In genomic region chr1:115975569-115976061, GRCh38 we compare ENCODE assay signal across 9 cellular contexts. TPM values are rescaled to one million over a fixed set of nuclear protein-coding genes. Genes with fewer than 3 reads are reported as not detected.
A peak's percentile ranks its signal among the peaks of the same experiment; 100 is the strongest.
DNase-seq lines count a peak whose midpoint lies in the region; TF ChIP-seq lines count a peak whose summit lies in the region.
"Had no signal": no experiment of that assay in that cellular context is flagged by ENCODE, and none has a peak within 500 bp of the region (broad histone marks: within the 10 kb centered on the region; RNA-seq: fewer than 3 reads in every experiment).

No MANE protein-coding gene starts in this region.

- peaks cover 64% of the 10 kb centered on the region for H3K27me3 Mint-ChIP-seq in T-helper 2 cell treated with Interferon-gamma antibody and Interleukin-4, amounts not matched to agents 5 μg/mL and 100 μg/mL, for 36 hours (ENCODE audit: low read depth)

- H3K4me1 Mint-ChIP-seq in T-helper 2 cell treated with Interferon-gamma antibody and Interleukin-4, amounts not matched to agents 5 μg/mL and 100 μg/mL, for 36 hours (ENCODE audit: low read depth), result peaks cover 7% of the 10 kb centered on the region

- H3K4me3 Mint-ChIP-seq in T-helper 2 cell treated with Interferon-gamma antibody and Interleukin-4, amounts not matched to agents 5 μg/mL and 100 μg/mL, for 36 hours, result peak overlapping the region; percentile 91

- H3K27me3 ChIP-seq in adipocyte (replicated peaks; ENCODE audit: control insufficient read depth, insufficient read depth, low read length), result no peaks in the 10 kb centered on the region
- no peaks in the 10 kb centered on the region for H3K27me3 ChIP-seq in kidney epithelial cell (ENCODE audit: control insufficient read depth, insufficient read depth, low read length)
- no peaks in the 10 kb centered on the region for H3K27me3 ChIP-seq in suprapubic skin

- no peak for TF ChIP-seq POLR2A in suprapubic skin (IDR thresholded peaks at IDR 0.05)

- 38% methylated on average over 11 of the region's 11 CpGs for WGBS in suprapubic skin

- peak overlapping the region; percentile 83 for H3K9ac ChIP-seq in adipocyte (ENCODE audit: low read length)

- TF ChIP-seq EP300 in suprapubic skin (IDR thresholded peaks at IDR 0.05), result no peak

- no peaks in the 10 kb centered on the region for H3K9me3 Mint-ChIP-seq in T-helper 2 cell treated with Interferon-gamma antibody and Interleukin-4, amounts not matched to agents 5 μg/mL and 100 μg/mL, for 36 hours

- peak overlapping the region; percentile 87 for H3K4me3 ChIP-seq in adipocyte (ENCODE audit: low read length)
- H3K4me3 ChIP-seq in kidney epithelial cell (ENCODE audit: low read depth, low read length), result peak overlapping the region; percentile 58
- peak overlapping the region; percentile 80 for H3K4me3 ChIP-seq in suprapubic skin

- H3K36me3 ChIP-seq in adipocyte (ENCODE audit: control insufficient read depth, insufficient read depth, low read length, severe bottlenecking) (no peaks in the 10 kb centered on the region), kidney epithelial cell (ENCODE audit: control insufficient read depth, insufficient read depth, low read length) (no peaks in the 10 kb centered on the region), suprapubic skin (no peaks in the 10 kb centered on the region)

- peaks cover 15% of the 10 kb centered on the region for H3K4me1 ChIP-seq in adipocyte (ENCODE audit: control insufficient read depth, insufficient read depth, low read length)
- peaks cover 14% of the 10 kb centered on the region for H3K4me1 ChIP-seq in suprapubic skin

- H3K27ac Mint-ChIP-seq in T-helper 2 cell treated with Interferon-gamma antibody and Interleukin-4, amounts not matched to agents 5 μg/mL and 100 μg/mL, for 36 hours, result peak overlapping the region; percentile 69

- DNase-seq in T-helper 2 cell treated with Interferon-gamma antibody and Interleukin-4, amounts not matched to agents 5 μg/mL and 100 μg/mL, for 36 hours (ENCODE audit: low spot score), result no peak
- DNase-seq in T-helper 2 cell (no peak), adipocyte (ENCODE audit: low read depth) (no peak), kidney epithelial cell (ENCODE audit: low read depth) (no peak), suprapubic skin (ENCODE audit: low spot score in 2 of 2) (no peak), glomerular visceral epithelial cell (ENCODE audit: extremely low spot score) (no peak), NCI-H146 (lab: John Stamatoyannopoulos, UW) (no peak), NOMO-1 treated with DMSO at 0.1 percent for 48 hours (lab: John Stamatoyannopoulos, UW; ENCODE audit: unreplicated experiment) (no peak)
- DNase-seq: cerebellar nuclear complex had no signal

- TF ChIP-seq CTCF in kidney epithelial cell (IDR thresholded peaks at IDR 0.05; ENCODE audit: insufficient read depth, low read length, poor library complexity, severe bottlenecking) (no peak), suprapubic skin (IDR thresholded peaks at IDR 0.05) (no peak)

- peak overlapping the region; percentile 90 for H3K27ac ChIP-seq in suprapubic skin

- H3K9me3 ChIP-seq in adipocyte (ENCODE audit: control insufficient read depth, low read length), result no peaks in the 10 kb centered on the region
- H3K9me3 ChIP-seq in suprapubic skin, result no peaks in the 10 kb centered on the region

- no peaks in the 10 kb centered on the region for H3K36me3 Mint-ChIP-seq in T-helper 2 cell treated with Interferon-gamma antibody and Interleukin-4, amounts not matched to agents 5 μg/mL and 100 μg/mL, for 36 hours (ENCODE audit: low read depth)

RNA-seq across cellular contexts. Expression of gene SLC22A15, which starts 0.7 kb away (rescaled TPM):
- total RNA-seq in kidney epithelial cell, result 12.9 and 17.6 TPM in 2 replicates
- 10 to 100 TPM in 2 of 4 donors, 1 to 10 TPM in 2; 7.2 to 19.9 (median 8.8) TPM for total RNA-seq in suprapubic skin
